Comparison of ENCODE assay signal across 20 cellular contexts in genomic region chr9:87937875-87938274, GRCh38. TPM values are rescaled to one million over a fixed set of nuclear protein-coding genes. Genes with fewer than 3 reads are reported as not detected.
"Had no signal": no experiment of that assay in that cellular context is flagged by ENCODE, and none has a peak within 500 bp of the region (broad histone marks: within the 10 kb centered on the region; RNA-seq: fewer than 3 reads in every experiment).

No MANE protein-coding gene starts in this region.

RNA-seq across cellular contexts. Expression of gene SPATA31C1, which starts 20.1 kb away (rescaled TPM):
- total RNA-seq: activated naive CD4-positive, alpha-beta T cell treated with anti-CD3 and anti-CD28 coated beads for 36 hours; activated naive CD4-positive, alpha-beta T cell treated with anti-CD3 and anti-CD28 coated beads, Interleukin-2, amount 50 U/mL, for 72 hours; activated naive CD8-positive, alpha-beta T cell treated with anti-CD3 and anti-CD28 coated beads for 36 hours; activated naive CD8-positive, alpha-beta T cell treated with anti-CD3 and anti-CD28 coated beads, Interleukin-2, amount 10 ng/mL, durations not matched to agents 7 days and 5 days; activated T-cell treated with anti-CD3 and anti-CD28 coated beads, Interleukin-2, amount 50 U/mL, for 4 hours; activated T-cell treated with anti-CD3 and anti-CD28 coated beads, Interleukin-2, amount 50 U/mL, for 72 hours; activated T-helper 1 cell treated with anti-CD3 and anti-CD28 coated beads, Interleukin-12 subunit alpha, Interleukin-12 subunit beta, Interleukin-2, Interleukin-4 antibody, amounts not matched to agents 30 ng/mL and 10 ng/mL and 1 ng/mL, durations not matched to agents 14 hours and 24 hours and 36 hours; activated T-helper 2 cell treated with anti-CD3 and anti-CD28 coated beads, Interferon-gamma antibody, Interleukin-2, Interleukin-4, amounts not matched to agents 10 μg/mL and 5 μg/mL and 100 μg/mL, durations not matched to agents 14 hours and 24 hours and 36 hours; adrenal gland; aorta; ascending aorta; astrocyte; body of pancreas; breast epithelium; bronchial epithelial cell; cardiac muscle cell; cardiac septum; cerebellum; chondrocyte had no signal

RNA-seq across cellular contexts. Expression of gene SPATA31E1, which starts 55.2 kb away (rescaled TPM):
- total RNA-seq: activated naive CD4-positive, alpha-beta T cell treated with anti-CD3 and anti-CD28 coated beads for 36 hours; activated naive CD4-positive, alpha-beta T cell treated with anti-CD3 and anti-CD28 coated beads, Interleukin-2, amount 50 U/mL, for 72 hours; activated naive CD8-positive, alpha-beta T cell treated with anti-CD3 and anti-CD28 coated beads for 36 hours; activated naive CD8-positive, alpha-beta T cell treated with anti-CD3 and anti-CD28 coated beads, Interleukin-2, amount 10 ng/mL, durations not matched to agents 7 days and 5 days; activated T-cell treated with anti-CD3 and anti-CD28 coated beads, Interleukin-2, amount 50 U/mL, for 4 hours; activated T-cell treated with anti-CD3 and anti-CD28 coated beads, Interleukin-2, amount 50 U/mL, for 72 hours; activated T-helper 1 cell treated with anti-CD3 and anti-CD28 coated beads, Interleukin-12 subunit alpha, Interleukin-12 subunit beta, Interleukin-2, Interleukin-4 antibody, amounts not matched to agents 30 ng/mL and 10 ng/mL and 1 ng/mL, durations not matched to agents 14 hours and 24 hours and 36 hours; activated T-helper 17 cell treated with anti-CD3 and anti-CD28 coated beads, Interleukin-2, amount 50 U/mL, for 72 hours; activated T-helper 2 cell treated with anti-CD3 and anti-CD28 coated beads, Interferon-gamma antibody, Interleukin-2, Interleukin-4, amounts not matched to agents 10 μg/mL and 5 μg/mL and 100 μg/mL, durations not matched to agents 14 hours and 24 hours and 36 hours; adrenal gland; aorta; ascending aorta; astrocyte; body of pancreas; breast epithelium; bronchial epithelial cell; cardiac muscle cell; cardiac septum; cerebellum; chondrocyte had no signal
